Comparison of ENCODE assay signal across 17 cellular contexts in the genomic region with DNA sequence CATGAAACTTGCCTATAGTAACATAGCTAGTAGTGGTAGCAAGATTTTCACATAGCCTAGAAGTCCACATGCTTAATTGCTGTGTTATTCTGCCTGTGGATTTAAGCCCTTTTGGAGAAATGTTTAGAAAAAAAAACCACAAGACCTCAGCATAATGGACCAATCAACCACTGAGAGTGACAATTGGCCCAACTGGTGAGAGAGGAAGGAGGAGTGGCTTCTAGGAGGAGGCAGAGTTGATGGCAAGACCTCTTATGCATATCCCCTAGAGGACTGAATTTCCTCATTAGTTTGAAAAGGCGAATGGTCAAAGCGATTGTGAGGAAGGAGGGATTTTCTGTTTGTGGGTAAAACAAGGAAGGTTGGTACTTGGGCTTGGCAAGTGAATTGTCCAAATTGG. TPM values are rescaled to one million over a fixed set of nuclear protein-coding genes. Genes with fewer than 3 reads are reported as not detected.
DNase-seq lines count a peak whose midpoint lies in the region.
"Had no signal": no experiment of that assay in that cellular context is flagged by ENCODE, and none has a peak within 500 bp of the region (broad histone marks: within the 10 kb centered on the region; RNA-seq: fewer than 3 reads in every experiment).

No MANE protein-coding gene starts in this region.

- H3K4me1 Mint-ChIP-seq in activated CD4-positive, alpha-beta T cell treated with anti-CD3 and anti-CD28 coated beads, Interleukin-2, amount 10 ng/mL, durations not matched to agents 24 days and 14 days = no peaks in the 10 kb centered on the region

- intact Hi-C loops in activated CD4-positive, alpha-beta T cell treated with anti-CD3 and anti-CD28 coated beads, Interleukin-2, amount 10 ng/mL, durations not matched to agents 24 days and 14 days (cut with micrococcal nuclease) = no loop called here

- DNase-seq in M059J (ENCODE audit: low read depth) = peak; percentile 18
- peak; percentile 32 for DNase-seq in RPMI7951 (ENCODE audit: low read depth)
- DNase-seq in fibroblast of peridontal ligament (ENCODE audit: extremely low read depth) = peak; percentile 60
- DNase-seq in UCSD-AML1 (lab: John Stamatoyannopoulos, UW; ENCODE audit: unreplicated experiment) = no peak
- DNase-seq in HuH-7.5 (ENCODE audit: low spot score) = no peak
- no peak for DNase-seq in activated CD4-positive, alpha-beta T cell treated with anti-CD3 and anti-CD28 coated beads, Interleukin-2, amount 10 ng/mL, durations not matched to agents 24 days and 14 days
- DNase-seq: 8988T; AML-193; C1 segment of cervical spinal cord; Calu3; CD4-positive, alpha-beta T cell; DMS 273 treated with DMSO at 0.1 percent for 48 hours; DMS79; H9 had no signal

- H3K36me3 ChIP-seq in BLaER1 = no peaks in the 10 kb centered on the region

- no peak overlapping the region for H3K27ac ChIP-seq in BLaER1

- H3K4me3 ChIP-seq in BLaER1 = no peak overlapping the region
- H3K4me3 ChIP-seq: GM12878 had no signal

- H3K36me3 Mint-ChIP-seq in activated CD4-positive, alpha-beta T cell treated with anti-CD3 and anti-CD28 coated beads, Interleukin-2, amount 10 ng/mL, durations not matched to agents 24 days and 14 days (ENCODE audit: low read depth) = no peaks in the 10 kb centered on the region

- no peak overlapping the region for H3K27ac Mint-ChIP-seq in activated CD4-positive, alpha-beta T cell treated with anti-CD3 and anti-CD28 coated beads, Interleukin-2, amount 10 ng/mL, durations not matched to agents 24 days and 14 days
- H3K27ac Mint-ChIP-seq: CD4-positive, alpha-beta T cell; H9 had no signal

- H3K27me3 Mint-ChIP-seq in activated CD4-positive, alpha-beta T cell treated with anti-CD3 and anti-CD28 coated beads, Interleukin-2, amount 10 ng/mL, durations not matched to agents 24 days and 14 days = peaks cover 4% of the 10 kb centered on the region

- peaks cover 8% of the 10 kb centered on the region for H3K9me3 ChIP-seq in BLaER1

- no peaks in the 10 kb centered on the region for H4K20me1 ChIP-seq in BLaER1

- no peaks in the 10 kb centered on the region for H3K27me3 ChIP-seq in BLaER1

- peaks cover 12% of the 10 kb centered on the region for H3K9me3 Mint-ChIP-seq in activated CD4-positive, alpha-beta T cell treated with anti-CD3 and anti-CD28 coated beads, Interleukin-2, amount 10 ng/mL, durations not matched to agents 24 days and 14 days

- H3K9ac ChIP-seq in BLaER1 = no peak overlapping the region

- H3K4me2 ChIP-seq in BLaER1 = peak overlapping the region; percentile 29; the same call in 1 of the 2 replicates

- peaks cover 8% of the 10 kb centered on the region for H3K4me1 ChIP-seq in BLaER1

- H3K4me3 Mint-ChIP-seq in activated CD4-positive, alpha-beta T cell treated with anti-CD3 and anti-CD28 coated beads, Interleukin-2, amount 10 ng/mL, durations not matched to agents 24 days and 14 days = no peak overlapping the region
- H3K4me3 Mint-ChIP-seq: CD4-positive, alpha-beta T cell; H9 had no signal

RNA-seq across cellular contexts. Expression of a gene that starts 30.6 kb away (rescaled TPM):
- total RNA-seq in M059J (2014; rRNA removed; shearing (Covaris generic)) = 76.6 and 129 TPM in 2 replicates
- 344 and 368 TPM in 2 replicates for total RNA-seq in RPMI7951 (2014; rRNA removed; shearing (Covaris generic))
- not detected in 2 replicates for total RNA-seq in activated CD4-positive, alpha-beta T cell treated with anti-CD3 and anti-CD28 coated beads, Interleukin-2, amount 10 ng/mL, durations not matched to agents 24 days and 14 days
- total RNA-seq: CD4-positive, alpha-beta T cell; G401; GM12878; H9 had no signal

Comparison
In these comparisons a context has a peak if more than half of its experiments do, and no peak if none do; other contexts are left out.
1. DNase-seq: peak in M059J (single experiment), RPMI7951 (single experiment) and fibroblast of peridontal ligament (single experiment); none in UCSD-AML1 (single experiment), HuH-7.5 (single experiment) and activated CD4-positive, alpha-beta T cell treated with anti-CD3 and anti-CD28 coated beads, Interleukin-2, amount 10 ng/mL, durations not matched to agents 24 days and 14 days (single experiment).
2. RNA of a gene that starts 30.6 kb away (total RNA-seq): 344 to 368 TPM in RPMI7951 and 76.6 to 129 TPM in M059J; not detected in activated CD4-positive, alpha-beta T cell treated with anti-CD3 and anti-CD28 coated beads, Interleukin-2, amount 10 ng/mL, durations not matched to agents 24 days and 14 days; every median in the first group is over 10 times any median in the second.